16 cellular contexts compared by ENCODE assay signal in genomic region chr5:89191374-89191773, GRCh38.
DNase-seq lines count a peak whose midpoint lies in the region; ATAC-seq and TF ChIP-seq lines count a peak whose summit lies in the region.
"Had no signal": no experiment of that assay in that cellular context is flagged by ENCODE, and none has a peak within 500 bp of the region (broad histone marks: within the 10 kb centered on the region; RNA-seq: fewer than 3 reads in every experiment).

No MANE protein-coding gene starts in this region.

- ATAC-seq in psoas muscle, result peak; percentile 86 to 96 (median 94)
- peak; percentile 36 to 51 for ATAC-seq in stimulated activated naive B cell treated with anti-CD40 and anti-IgM and Interleukin-4, amounts not matched to agents 10 μg/mL and 1 μg/mL and 100 μg/mL, for 72 hours (replicated peaks)
- ATAC-seq: CD8-positive, alpha-beta T cell; GM23338 had no signal

- DNase-seq in ascending aorta (ENCODE audit: low spot score in 2 of 2) (no peak), psoas muscle (no peak), mesendoderm (no peak), PC-9 (no peak), cerebellar cortex (ENCODE audit: low spot score) (no peak)
- DNase-seq in stimulated activated naive B cell treated with anti-CD40 and anti-IgM and Interleukin-4, amounts not matched to agents 10 μg/mL and 1 μg/mL and 100 μg/mL, for 72 hours, result no peak
- no peak for DNase-seq in activated CD8-positive, alpha-beta memory T cell treated with anti-CD3 and anti-CD28 coated beads for 24 hours
- DNase-seq: BE2C; CD8-positive, alpha-beta T cell; COR-L47; GF-D8; H7 had no signal

- peaks cover 6 to 10% of the 10 kb centered on the region in 2 donors for H3K9me3 Mint-ChIP-seq in stimulated activated naive B cell treated with anti-CD40 and anti-IgM and Interleukin-4, amounts not matched to agents 10 μg/mL and 1 μg/mL and 100 μg/mL, for 72 hours

- no peaks in the 10 kb centered on the region for H3K79me2 ChIP-seq in Loucy (ENCODE audit: insufficient read depth, low read length)
- no peaks in the 10 kb centered on the region for H3K79me2 ChIP-seq in mesendoderm (ENCODE audit: control insufficient read depth, insufficient read depth, low read length)
- no peaks in the 10 kb centered on the region for H3K79me2 ChIP-seq in PC-9 (ENCODE audit: low read depth)

- no peaks in the 10 kb centered on the region for H3K27me3 ChIP-seq in Loucy (ENCODE audit: insufficient read depth, low read length, poor library complexity, severe bottlenecking)
- H3K27me3 ChIP-seq in ascending aorta, result no peaks in the 10 kb centered on the region
- no peaks in the 10 kb centered on the region for H3K27me3 ChIP-seq in psoas muscle (ENCODE audit: insufficient read depth in 3 of 3, low read length in 2 of 3)
- no peaks in the 10 kb centered on the region for H3K27me3 ChIP-seq in mesendoderm (ENCODE audit: insufficient read depth, low read length, poor library complexity)
- no peaks in the 10 kb centered on the region for H3K27me3 ChIP-seq in PC-9 (ENCODE audit: insufficient read depth, low read depth)
- H3K27me3 ChIP-seq: BE2C had no signal

- peaks cover 8 to 13% of the 10 kb centered on the region in 2 donors for H3K36me3 Mint-ChIP-seq in stimulated activated naive B cell treated with anti-CD40 and anti-IgM and Interleukin-4, amounts not matched to agents 10 μg/mL and 1 μg/mL and 100 μg/mL, for 72 hours
- H3K36me3 Mint-ChIP-seq: CD14-positive monocyte; CD8-positive, alpha-beta T cell had no signal

- H3K27ac ChIP-seq in ascending aorta (peak overlapping the region; percentile 41 to 46), psoas muscle (peak overlapping the region; percentile 70), mesendoderm (ENCODE audit: low read depth, low read length) (no peak overlapping the region), PC-9 (no peak overlapping the region)

- H3K4ac ChIP-seq in mesendoderm (ENCODE audit: low read depth, low read length), result no peak overlapping the region

- no peaks in the 10 kb centered on the region for H3K79me1 ChIP-seq in mesendoderm (ENCODE audit: low read length)

- H3K9me2 ChIP-seq in Loucy (replicated peaks; ENCODE audit: low read depth, low read length) (no peaks in the 10 kb centered on the region), PC-9 (ENCODE audit: insufficient read depth) (no peaks in the 10 kb centered on the region)

- CTCF ChIA-PET in PC-9 (lab: Charles Lee), result interaction anchor here (0.7 kb wide), 1 partner anchor 342 kb away, joined by 3 read pairs; no protein-coding TSS in a partner anchor

- no TSS peak for BruUV-seq in PC-9 (replicated peaks; lab: Mats Ljungman, UMichigan)

- no peak overlapping the region for H2BK5ac ChIP-seq in mesendoderm (ENCODE audit: low read length)

- H3K9ac ChIP-seq in Loucy (ENCODE audit: low read depth, low read length, poor library complexity, severe bottlenecking), result no peak overlapping the region
- no peak overlapping the region for H3K9ac ChIP-seq in mesendoderm (ENCODE audit: low read length)

- H2AK5ac ChIP-seq in mesendoderm (ENCODE audit: low read length), result no peak overlapping the region

- H3K36me3 ChIP-seq in Loucy (ENCODE audit: insufficient read depth, low read length) (no peaks in the 10 kb centered on the region), ascending aorta (no peaks in the 10 kb centered on the region), psoas muscle (ENCODE audit: insufficient read depth in 1 of 2, low read depth in 1 of 2) (no peaks in the 10 kb centered on the region), mesendoderm (ENCODE audit: control insufficient read depth, insufficient read depth, low read length) (no peaks in the 10 kb centered on the region), PC-9 (ENCODE audit: low read depth) (no peaks in the 10 kb centered on the region)
- H3K36me3 ChIP-seq: BE2C had no signal

- H4K20me1 ChIP-seq in Loucy (ENCODE audit: insufficient read depth, low read length, poor library complexity, severe bottlenecking) (no peaks in the 10 kb centered on the region), PC-9 (ENCODE audit: insufficient read depth) (peaks cover 4% of the 10 kb centered on the region; the same call in 1 of the 2 replicates)

- no peak overlapping the region for H3K23ac ChIP-seq in mesendoderm (ENCODE audit: low read length)

- WGBS in psoas muscle, 3 donors, result 15 to 34% (median 33%) methylated on average over 2 of the region's 2 CpGs
- no CpG with 5 or more reads among the region's 2 CpGs for WGBS in mesendoderm (ENCODE audit: extremely low coverage, insufficient coverage, low lambda C conversion rate)

- no peak overlapping the region for H3K4me3 ChIP-seq in Loucy (ENCODE audit: low read length, poor library complexity, severe bottlenecking)
- H3K4me3 ChIP-seq in ascending aorta, result no peak overlapping the region
- no peak overlapping the region for H3K4me3 ChIP-seq in psoas muscle
- no peak overlapping the region for H3K4me3 ChIP-seq in mesendoderm (ENCODE audit: low read length)
- no peak overlapping the region for H3K4me3 ChIP-seq in PC-9
- H3K4me3 ChIP-seq: GM23338 had no signal

- H3K56ac ChIP-seq in mesendoderm (ENCODE audit: low read length), result no peak overlapping the region

- H3K4me2 ChIP-seq in Loucy (ENCODE audit: low read depth, low read length, poor library complexity, severe bottlenecking) (peak overlapping the region; percentile 31), mesendoderm (ENCODE audit: low read length) (no peak overlapping the region), PC-9 (no peak overlapping the region)
- H3K4me2 ChIP-seq: GM23338 had no signal

- no peak overlapping the region for H2BK120ac ChIP-seq in mesendoderm (ENCODE audit: low read depth, low read length)

- no peak overlapping the region for H4K8ac ChIP-seq in mesendoderm (ENCODE audit: low read depth, low read length)

- POLR2A ChIA-PET in PC-9 (lab: Charles Lee; ENCODE audit: unreplicated experiment), result no interaction called here

- H3K4me1 Mint-ChIP-seq in stimulated activated naive B cell treated with anti-CD40 and anti-IgM and Interleukin-4, amounts not matched to agents 10 μg/mL and 1 μg/mL and 100 μg/mL, for 72 hours, result peaks cover 3 to 6% of the 10 kb centered on the region in 2 donors
- H3K4me1 Mint-ChIP-seq: GM23338, IgD-negative memory B cell had no signal

- H2BK15ac ChIP-seq in mesendoderm (replicated peaks; ENCODE audit: low read depth), result no peak overlapping the region

- H4K5ac ChIP-seq in mesendoderm (ENCODE audit: low read length), result no peak overlapping the region

- H3K27ac Mint-ChIP-seq in stimulated activated naive B cell treated with anti-CD40 and anti-IgM and Interleukin-4, amounts not matched to agents 10 μg/mL and 1 μg/mL and 100 μg/mL, for 72 hours, result no peak overlapping the region
- H3K27ac Mint-ChIP-seq: CD14-positive monocyte; CD8-positive, alpha-beta T cell; GM23338; IgD-negative memory B cell had no signal

- no peaks in the 10 kb centered on the region for H3K27me3 Mint-ChIP-seq in stimulated activated naive B cell treated with anti-CD40 and anti-IgM and Interleukin-4, amounts not matched to agents 10 μg/mL and 1 μg/mL and 100 μg/mL, for 72 hours
- H3K27me3 Mint-ChIP-seq: IgD-negative memory B cell had no signal

- H2AFZ ChIP-seq in Loucy (ENCODE audit: low read length) (no peak overlapping the region), PC-9 (no peak overlapping the region)
- H2AFZ ChIP-seq: GM23338 had no signal

- no peaks in the 10 kb centered on the region for H3K9me3 ChIP-seq in Loucy (ENCODE audit: insufficient read depth, low read depth, low read length)
- H3K9me3 ChIP-seq in ascending aorta, result peaks cover 0 to 10% of the 10 kb centered on the region in 2 donors
- H3K9me3 ChIP-seq in psoas muscle, result peaks cover 8% of the 10 kb centered on the region
- H3K9me3 ChIP-seq in PC-9 (ENCODE audit: insufficient read depth, low read depth), result no peaks in the 10 kb centered on the region
- H3K9me3 ChIP-seq: BE2C had no signal

- peaks cover 8% of the 10 kb centered on the region for H3K4me1 ChIP-seq in Loucy (ENCODE audit: insufficient read depth, low read length, poor library complexity, severe bottlenecking)
- peaks cover 0 to 8% of the 10 kb centered on the region in 2 donors for H3K4me1 ChIP-seq in ascending aorta
- H3K4me1 ChIP-seq in psoas muscle, result peaks cover 34% of the 10 kb centered on the region
- H3K4me1 ChIP-seq in mesendoderm (ENCODE audit: control insufficient read depth, low read depth, low read length), result no peaks in the 10 kb centered on the region
- no peaks in the 10 kb centered on the region for H3K4me1 ChIP-seq in PC-9 (replicated peaks; ENCODE audit: insufficient read depth)
- H3K4me1 ChIP-seq: BE2C had no signal

- no peak overlapping the region for H3K18ac ChIP-seq in mesendoderm (ENCODE audit: low read length)

- intact Hi-C loops in ascending aorta (cut with DNase I), result no loop called here
- intact Hi-C loops in psoas muscle (cut with DNase I), result loop anchor here in 1 of 2 donors (10.0 kb wide), 1 partner anchor 93 kb away; no protein-coding TSS in a partner anchor
- intact Hi-C loops in PC-9 (cut with micrococcal nuclease; ENCODE audit: unreplicated experiment), result no loop called here

- H3K4me3 Mint-ChIP-seq in stimulated activated naive B cell treated with anti-CD40 and anti-IgM and Interleukin-4, amounts not matched to agents 10 μg/mL and 1 μg/mL and 100 μg/mL, for 72 hours, result no peak overlapping the region
- H3K4me3 Mint-ChIP-seq: CD14-positive monocyte; CD8-positive, alpha-beta T cell; GM23338; IgD-negative memory B cell had no signal

- H3F3A ChIP-seq in Loucy (ENCODE audit: low read depth) (no peaks in the 10 kb centered on the region), PC-9 (ENCODE audit: insufficient read depth, low read depth) (no peaks in the 10 kb centered on the region)

- TF ChIP-seq CTCF in Loucy (conservative IDR thresholded peaks at IDR 0.05; ENCODE audit: low read length) (no peak), ascending aorta (IDR thresholded peaks at IDR 0.05) (no peak), psoas muscle (IDR thresholded peaks at IDR 0.05) (no peak), PC-9 (conservative IDR thresholded peaks at IDR 0.05) (no peak)

Comparison
In these comparisons a context has a peak if more than half of its experiments do, and no peak if none do; other contexts are left out.
1. H3K27ac ChIP-seq: peak in ascending aorta (2 of 2) and psoas muscle (single experiment); none in mesendoderm (single experiment) and PC-9 (single experiment).